11 cellular contexts compared by ENCODE assay signal in genomic region chr19:54606891-54607781, GRCh38. TPM values are rescaled to one million over a fixed set of nuclear protein-coding genes. Genes with fewer than 3 reads are reported as not detected.
DNase-seq lines count a peak whose midpoint lies in the region; ATAC-seq lines count a peak whose summit lies in the region.
"Had no signal": no experiment of that assay in that cellular context is flagged by ENCODE, and none has a peak within 500 bp of the region (broad histone marks: within the 10 kb centered on the region; RNA-seq: fewer than 3 reads in every experiment).

No MANE protein-coding gene starts in this region.

- peaks cover 0 to 7% of the 10 kb centered on the region in 2 donors for H3K36me3 Mint-ChIP-seq in naive B cell

- H3K27me3 Mint-ChIP-seq in naive B cell, result no peaks in the 10 kb centered on the region

- peaks cover 28 to 57% (median 40%) of the 10 kb centered on the region in 3 donors for H3K4me1 Mint-ChIP-seq in naive B cell

- H3K4me3 Mint-ChIP-seq in naive B cell, result peak overlapping the region in 6 of 8 donors; percentile 2 to 87 (median 39)
- H3K4me3 Mint-ChIP-seq: T-helper 1 cell treated with Interleukin-12 subunit alpha and Interleukin-12 subunit beta and Interleukin-4 antibody, amounts not matched to agents 30 μg/mL and 1 μg/mL, for 36 hours had no signal

- peaks cover 0 to 5% (median 3%) of the 10 kb centered on the region in 7 donors for H3K9me3 Mint-ChIP-seq in naive B cell

- H3K27ac Mint-ChIP-seq in naive B cell, result peak overlapping the region in 5 of 6 donors; percentile 37 to 80 (median 64)
- H3K27ac Mint-ChIP-seq: T-helper 1 cell treated with Interleukin-12 subunit alpha and Interleukin-12 subunit beta and Interleukin-4 antibody, amounts not matched to agents 30 μg/mL and 1 μg/mL, for 36 hours had no signal

- DNase-seq in naive B cell (no peak), NOMO-1 treated with dmso at 0.1 percent for 144 hours (lab: John Stamatoyannopoulos, UW; ENCODE audit: unreplicated experiment) (no peak), NOMO-1 treated with DMSO at 0.1 percent for 48 hours (lab: John Stamatoyannopoulos, UW; ENCODE audit: unreplicated experiment) (no peak)
- DNase-seq: activated T-cell treated with anti-CD3 and anti-CD28 coated beads, Interleukin-2, amount 50 U/mL, for 1 hour; GDM1; heart right ventricle; NCI-H69; stimulated activated CD4-positive, alpha-beta T cell treated with anti-CD3 and anti-CD28 coated beads, Interleukin-4, amount 100 ng/mL, for 1 hour had no signal

- peak; percentile 43 for ATAC-seq in GM18909 (IDR thresholded peaks at IDR 0.05; ENCODE audit: poor library complexity, unreplicated experiment)
- ATAC-seq in HG02870 (IDR thresholded peaks at IDR 0.05; ENCODE audit: unreplicated experiment), result peak; percentile 66
- peak; percentile 58 to 61 for ATAC-seq in naive B cell (ENCODE audit: low read depth in 2 of 2)

RNA-seq across cellular contexts. Expression of gene LILRA1, which starts 13.7 kb away (rescaled TPM):
- 1 to 10 TPM in 1 of 6 donors, under 1 TPM in 4, not detected in 1; 0.35 to 1.4 (median 0.41) TPM for polyA plus RNA-seq in naive B cell (ENCODE audit: low read depth in 6 of 6)

RNA-seq across cellular contexts. Expression of gene LILRB1, which starts 23.1 kb away (rescaled TPM):
- polyA plus RNA-seq in naive B cell (ENCODE audit: low read depth in 6 of 6), result 10 to 100 TPM; 23.7 to 35.7 (median 27.9) TPM

RNA-seq across cellular contexts. Expression of gene LILRA2, which starts 33.5 kb away (rescaled TPM):
- 1 to 10 TPM; 1.4 to 9.2 (median 2.9) TPM for polyA plus RNA-seq in naive B cell (ENCODE audit: low read depth in 6 of 6)

RNA-seq across cellular contexts. Expression of gene LILRB4, which starts 55.6 kb away (rescaled TPM):
- under 1 TPM in 2 of 6 donors, not detected in 4; 0.16 to 0.48 TPM for polyA plus RNA-seq in naive B cell (ENCODE audit: low read depth in 6 of 6)
